ENCODE assay signal across 9 cellular contexts in genomic region chr1:15322648-15323350, GRCh38.
DNase-seq lines count a peak whose midpoint lies in the region; ATAC-seq, FAIRE-seq and TF ChIP-seq lines count a peak whose summit lies in the region.
"Had no signal": no experiment of that assay in that cellular context is flagged by ENCODE, and none has a peak within 500 bp of the region (broad histone marks: within the 10 kb centered on the region; RNA-seq: fewer than 3 reads in every experiment).

No MANE protein-coding gene starts in this region.

- H3K4me3 ChIP-seq in Peyer's patch, result peak overlapping the region in 2 of 4 donors; percentile 18 to 24
- H3K4me3 ChIP-seq in small intestine (ENCODE audit: low read depth in 1 of 2, low read length in 2 of 2), result peak overlapping the region in 1 of 2 donors; percentile 32
- H3K4me3 ChIP-seq: neural progenitor cell had no signal

- no peaks in the 10 kb centered on the region for H3K27me3 ChIP-seq in Peyer's patch
- no peaks in the 10 kb centered on the region for H3K27me3 ChIP-seq in small intestine (ENCODE audit: control insufficient read depth in 2 of 2, insufficient read depth in 2 of 2, low read length in 2 of 2)
- H3K27me3 ChIP-seq: neural progenitor cell had no signal

- no peaks in the 10 kb centered on the region for H3K4me1 Mint-ChIP-seq in activated CD4-positive, alpha-beta T cell treated with anti-CD3 and anti-CD28 coated beads for 36 hours

- peak overlapping the region in 2 of 4 donors; percentile 85 to 89 for H3K27ac ChIP-seq in Peyer's patch
- peak overlapping the region; percentile 84 to 95 for H3K27ac ChIP-seq in small intestine (ENCODE audit: low read depth in 1 of 2, low read length in 1 of 2)
- H3K27ac ChIP-seq: neural progenitor cell had no signal

- H3K4me1 ChIP-seq in Peyer's patch (peaks cover 0 to 20% (median 4%) of the 10 kb centered on the region in 4 donors), small intestine (ENCODE audit: control insufficient read depth in 2 of 2, insufficient read depth in 1 of 2, low read depth in 1 of 2, low read length in 1 of 2) (peaks cover 0 to 2% of the 10 kb centered on the region in 2 donors)

- no peaks in the 10 kb centered on the region for H3K9me3 Mint-ChIP-seq in activated CD4-positive, alpha-beta T cell treated with anti-CD3 and anti-CD28 coated beads for 36 hours (ENCODE audit: low read depth)

- no peaks in the 10 kb centered on the region for H3K36me3 Mint-ChIP-seq in activated CD4-positive, alpha-beta T cell treated with anti-CD3 and anti-CD28 coated beads for 36 hours (ENCODE audit: low read depth)
- H3K36me3 Mint-ChIP-seq: neural progenitor cell had no signal

- no peak overlapping the region for H3K27ac Mint-ChIP-seq in activated CD4-positive, alpha-beta T cell treated with anti-CD3 and anti-CD28 coated beads for 36 hours
- H3K27ac Mint-ChIP-seq: neural progenitor cell had no signal

- intact Hi-C loops in activated CD4-positive, alpha-beta T cell treated with anti-CD3 and anti-CD28 coated beads for 36 hours (cut with DNase I, micrococcal nuclease), result loop anchor here (1.0 to 2.0 kb wide), 3 partner anchors 42 to 418 kb away; no protein-coding TSS in a partner anchor

- peaks cover 6% of the 10 kb centered on the region for H3K27me3 Mint-ChIP-seq in activated CD4-positive, alpha-beta T cell treated with anti-CD3 and anti-CD28 coated beads for 36 hours

- H3K36me3 ChIP-seq in Peyer's patch (no peaks in the 10 kb centered on the region), small intestine (ENCODE audit: control insufficient read depth in 2 of 2, insufficient read depth in 2 of 2, low read length in 2 of 2) (no peaks in the 10 kb centered on the region)
- H3K36me3 ChIP-seq: neural progenitor cell had no signal

- peak; percentile 24 for DNase-seq in activated CD4-positive, alpha-beta T cell treated with anti-CD3 and anti-CD28 coated beads for 36 hours
- DNase-seq in activated CD4-positive, alpha-beta T cell treated with anti-CD3 and anti-CD28 coated beads, Interleukin-2, amount 50 U/mL, for 1 hour, result no peak
- DNase-seq in Peyer's patch (peak in 2 of 3 donors; percentile 82 to 89), dermis blood vessel endothelial cell (peak; percentile 34), small intestine (peak; percentile 94)

- H3K4me3 Mint-ChIP-seq in activated CD4-positive, alpha-beta T cell treated with anti-CD3 and anti-CD28 coated beads for 36 hours, result no peak overlapping the region
- H3K4me3 Mint-ChIP-seq: neural progenitor cell had no signal

- POLR2A ChIA-PET in activated CD4-positive, alpha-beta T cell treated with anti-CD3 and anti-CD28 coated beads for 36 hours (lab: Charles Lee), result no interaction called here

- no peak for FAIRE-seq in small intestine (lab: Jason Lieb, UNC)

- 37 to 65% (median 37%) methylated on average over 14 of the region's 14 CpGs for WGBS in small intestine, 3 donors

- TF ChIP-seq POLR2A in Peyer's patch (IDR thresholded peaks at IDR 0.05), result peak in 1 of 2 donors; percentile 50

- TF ChIP-seq CTCF in Peyer's patch (IDR thresholded peaks at IDR 0.05), result no peak

- ATAC-seq in activated CD4-positive, alpha-beta T cell treated with anti-CD3 and anti-CD28 coated beads for 36 hours, result peak; percentile 47
- ATAC-seq in GM18868 (IDR thresholded peaks at IDR 0.05; ENCODE audit: unreplicated experiment), result no peak
- no peak for ATAC-seq in HG02840 (IDR thresholded peaks at IDR 0.05; ENCODE audit: low FRiP score, unreplicated experiment)
- no peak for ATAC-seq in HG03342 (IDR thresholded peaks at IDR 0.05; ENCODE audit: unreplicated experiment)

- H3K9me3 ChIP-seq in Peyer's patch, result no peaks in the 10 kb centered on the region
- no peaks in the 10 kb centered on the region for H3K9me3 ChIP-seq in small intestine (ENCODE audit: control insufficient read depth, low read depth)

- CTCF ChIA-PET in activated CD4-positive, alpha-beta T cell treated with anti-CD3 and anti-CD28 coated beads for 36 hours (lab: Charles Lee), result interaction anchor here (0.6 to 11.2 kb wide), 34 partner anchors 10 to 756 kb away, joined by 3 to 183 read pairs (median 4); partner anchors contain the start of gene CASP9
